10 cellular contexts compared by ENCODE assay signal in the genomic region with DNA sequence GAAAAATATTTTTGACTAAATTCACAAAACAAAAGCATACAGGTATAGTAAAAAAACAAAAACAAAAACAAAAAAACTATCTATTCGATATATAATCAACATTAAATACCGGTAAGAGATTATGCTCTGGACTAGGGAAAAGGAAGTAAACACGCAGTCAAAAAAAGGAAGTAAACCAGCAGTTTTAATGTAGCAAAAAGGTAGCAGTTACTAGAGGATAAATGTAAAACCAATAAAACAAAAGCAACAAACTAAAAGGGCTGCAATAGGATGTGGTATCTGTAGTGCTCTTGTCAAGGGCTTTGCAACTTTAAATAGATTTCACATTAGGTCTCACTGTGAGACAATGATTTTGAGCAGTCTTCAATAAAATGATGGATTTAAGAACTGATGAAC. TPM values are rescaled to one million over a fixed set of nuclear protein-coding genes. Genes with fewer than 3 reads are reported as not detected.
DNase-seq lines count a peak whose midpoint lies in the region; ATAC-seq and TF ChIP-seq lines count a peak whose summit lies in the region.
"Had no signal": no experiment of that assay in that cellular context is flagged by ENCODE, and none has a peak within 500 bp of the region (broad histone marks: within the 10 kb centered on the region; RNA-seq: fewer than 3 reads in every experiment).

No MANE protein-coding gene starts in this region.

- H3K9me3 ChIP-seq in gastrocnemius medialis (no peaks in the 10 kb centered on the region), Caco-2 (no peaks in the 10 kb centered on the region)
- H3K9me3 ChIP-seq: adrenal gland, gastroesophageal sphincter had no signal

- TF ChIP-seq CTCF in gastrocnemius medialis (IDR thresholded peaks at IDR 0.05 in 4 of 5, conservative IDR thresholded peaks at IDR 0.05 in 1 of 5): no peak
- no peak for TF ChIP-seq CTCF in RWPE1 (conservative IDR thresholded peaks at IDR 0.05; ENCODE audit: low read depth)
- no peak for TF ChIP-seq CTCF in Caco-2 (IDR thresholded peaks at IDR 0.05; ENCODE audit: insufficient read depth in 1 of 2, low read depth in 1 of 2, low read length in 1 of 2, severe bottlenecking in 1 of 2, unreplicated experiment in 1 of 2)

- peaks cover 5% of the 10 kb centered on the region for H3K27me3 Mint-ChIP-seq in Caco-2 (ENCODE audit: insufficient read depth, unreplicated experiment)

- H3K36me3 ChIP-seq in gastrocnemius medialis: no peaks in the 10 kb centered on the region
- H3K36me3 ChIP-seq in Caco-2 (ENCODE audit: control insufficient read depth, insufficient read depth, low read length): no peaks in the 10 kb centered on the region

- POLR2A ChIA-PET in RWPE1 (lab: Yijun Ruan, JAX; ENCODE audit: low non-redundant PET) (no interaction called here), Caco-2 (lab: Charles Lee) (no interaction called here)

- DNase-seq in NOMO-1 (lab: John Stamatoyannopoulos, UW; ENCODE audit: unreplicated experiment in 2 of 2) (peak; percentile 21 to 61), gastrocnemius medialis (no peak), putamen (ENCODE audit: low spot score) (no peak), RWPE1 (ENCODE audit: low spot score) (no peak), Caco-2 (no peak)
- DNase-seq in central memory CD4-positive, alpha-beta T cell: peak; percentile 18
- DNase-seq: adrenal gland had no signal

- ATAC-seq in gastrocnemius medialis: no peak
- ATAC-seq: gastroesophageal sphincter had no signal

- no peaks in the 10 kb centered on the region for H3K27me3 ChIP-seq in gastrocnemius medialis
- H3K27me3 ChIP-seq in Caco-2 (replicated peaks; ENCODE audit: control insufficient read depth, insufficient read depth, low read length): no peaks in the 10 kb centered on the region
- H3K27me3 ChIP-seq: adrenal gland, gastroesophageal sphincter had no signal

- H3K36me3 Mint-ChIP-seq in Caco-2 (ENCODE audit: insufficient read depth, unreplicated experiment): no peaks in the 10 kb centered on the region

- intact Hi-C loops in gastrocnemius medialis (cut with DNase I; ENCODE audit: low total_unique reads) (loop anchor here (5.0 kb wide), 1 partner anchor 115 kb away; the partner anchor contains the start of gene OR52N2), Caco-2 (cut with micrococcal nuclease; ENCODE audit: unreplicated experiment) (no loop called here)

- peak overlapping the region; percentile 100; the same call in 1 of the 2 replicates for H3K4me3 ChIP-seq in GM08714 (ENCODE audit: low read length)
- peak overlapping the region; percentile 39 to 53 (median 48) for H3K4me3 ChIP-seq in gastrocnemius medialis
- no peak overlapping the region for H3K4me3 ChIP-seq in Caco-2 (ENCODE audit: low read depth, low read length)

- peaks cover 0 to 10% of the 10 kb centered on the region in 2 donors for H3K4me1 ChIP-seq in gastrocnemius medialis
- H3K4me1 ChIP-seq in Caco-2: peaks cover 20% of the 10 kb centered on the region

- H3K27ac ChIP-seq in gastrocnemius medialis (peak overlapping the region in 3 of 4 donors; percentile 39 to 73 (median 72)), RWPE1 (no peak overlapping the region)

- BruUV-seq in Caco-2 (replicated peaks; lab: Mats Ljungman, UMichigan): no TSS peak

- in situ Hi-C loops in gastrocnemius medialis (cut with MboI; ENCODE audit: low sequenced_read_pairs in 4 of 4): no loop called here

- CTCF ChIA-PET in RWPE1 (lab: Yijun Ruan, JAX): no interaction called here
- CTCF ChIA-PET in Caco-2 (lab: Charles Lee): no interaction called here

- TF ChIP-seq POLR2A in gastrocnemius medialis (IDR thresholded peaks at IDR 0.05): no peak

- H3K4me3 Mint-ChIP-seq in Caco-2 (ENCODE audit: unreplicated experiment): no peak overlapping the region
- H3K4me3 Mint-ChIP-seq: neural crest cell had no signal

- H3K9me3 Mint-ChIP-seq in Caco-2 (ENCODE audit: unreplicated experiment): no peaks in the 10 kb centered on the region
- H3K9me3 Mint-ChIP-seq: neural crest cell had no signal

- peaks cover 16% of the 10 kb centered on the region for H3K4me1 Mint-ChIP-seq in Caco-2 (ENCODE audit: low read depth, unreplicated experiment)

- no peak overlapping the region for H3K27ac Mint-ChIP-seq in Caco-2 (ENCODE audit: unreplicated experiment)

RNA-seq across cellular contexts. Expression of gene TRIM22, which starts 2.4 kb away (rescaled TPM):
- total RNA-seq in gastrocnemius medialis: 10 to 100 TPM in 2 of 4 donors, 1 to 10 TPM in 2; 5.3 to 15.8 (median 8.8) TPM
- 0.58 TPM in 1 of 2 replicates, not detected in the other for total RNA-seq in Caco-2 (2022)

RNA-seq across cellular contexts. Expression of gene TRIM5, which starts 7.1 kb away (rescaled TPM):
- total RNA-seq in gastrocnemius medialis (1 to 10 TPM; 2.3 to 3.9 (median 2.6) TPM), Caco-2 (2022) (21.9 and 25.2 TPM in 2 replicates)

RNA-seq across cellular contexts. Expression of gene OR56B1, which starts 44.3 kb away (rescaled TPM):
- total RNA-seq in gastrocnemius medialis (not detected), Caco-2 (2022) (not detected in 2 replicates)
- total RNA-seq: adrenal gland, neural crest cell had no signal

Comparison
In these comparisons a context has a peak if more than half of its experiments do, and no peak if none do; other contexts are left out.
1. DNase-seq: peak in NOMO-1 (2 of 2) and central memory CD4-positive, alpha-beta T cell (single experiment); none in gastrocnemius medialis (0 of 2), putamen (single experiment), RWPE1 (single experiment) and Caco-2 (0 of 2).